ENCODE assay signal across 11 cellular contexts in genomic region chr1:94258873-94259331, GRCh38. TPM values are rescaled to one million over a fixed set of nuclear protein-coding genes. Genes with fewer than 3 reads are reported as not detected.
A peak's percentile ranks its signal among the peaks of the same experiment; 100 is the strongest.
DNase-seq lines count a peak whose midpoint lies in the region; ATAC-seq, FAIRE-seq and TF ChIP-seq lines count a peak whose summit lies in the region.
"Had no signal": no experiment of that assay in that cellular context is flagged by ENCODE, and none has a peak within 500 bp of the region (broad histone marks: within the 10 kb centered on the region; RNA-seq: fewer than 3 reads in every experiment).

No MANE protein-coding gene starts in this region.

- intact Hi-C loops in Right ventricle myocardium inferior (cut with DNase I) (no loop called here), cardiac septum (cut with DNase I) (no loop called here), left lung (cut with DNase I) (no loop called here)

- H3K36me3 ChIP-seq in bronchial epithelial cell (ENCODE audit: control insufficient read depth, insufficient read depth, low read length), result no peaks in the 10 kb centered on the region
- H3K36me3 ChIP-seq in left lung, result no peaks in the 10 kb centered on the region
- no peaks in the 10 kb centered on the region for H3K36me3 ChIP-seq in HAP-1 (replicated peaks)
- H3K36me3 ChIP-seq: BLaER1, ovary had no signal

- peak; percentile 73 for ATAC-seq in Right ventricle myocardium inferior
- peak; percentile 81 for ATAC-seq in left lung
- ATAC-seq in HG03135 (IDR thresholded peaks at IDR 0.05; ENCODE audit: unreplicated experiment), result no peak

- no peak overlapping the region for H3K4me3 ChIP-seq in bronchial epithelial cell (ENCODE audit: low read depth, low read length)
- H3K4me3 ChIP-seq in left lung, result no peak overlapping the region
- H3K4me3 ChIP-seq in HAP-1, result no peak overlapping the region
- H3K4me3 ChIP-seq: BLaER1, ovary had no signal

- DNase-seq in Right ventricle myocardium inferior (ENCODE audit: missing footprints) (no peak), cardiac septum (ENCODE audit: low spot score) (no peak), bronchial epithelial cell (ENCODE audit: low read depth) (peak; percentile 82), left lung (no peak), cerebellar nuclear complex (lab: John Stamatoyannopoulos, UW) (no peak), HAP-1 (ENCODE audit: low spot score in 2 of 2) (no peak)
- no peak for DNase-seq in activated CD4-positive, alpha-beta T cell treated with anti-CD3 and anti-CD28 coated beads, Interleukin-2, amount 50 U/mL, for 48 hours

- H3K27ac ChIP-seq in left lung, result peak overlapping the region in 1 of 2 donors; percentile 53
- H3K27ac ChIP-seq: BLaER1, ovary had no signal

- H3K27me3 ChIP-seq in bronchial epithelial cell (ENCODE audit: control insufficient read depth, insufficient read depth, low read length) (no peaks in the 10 kb centered on the region), left lung (no peaks in the 10 kb centered on the region), HAP-1 (ENCODE audit: low read depth) (peaks cover 17% of the 10 kb centered on the region)
- H3K27me3 ChIP-seq: BLaER1, ovary had no signal

- no peaks in the 10 kb centered on the region for H3K9me3 ChIP-seq in left lung
- no peaks in the 10 kb centered on the region for H3K9me3 ChIP-seq in HAP-1
- H3K9me3 ChIP-seq: BLaER1, ovary had no signal

- TF ChIP-seq CTCF in bronchial epithelial cell (IDR thresholded peaks at IDR 0.05; ENCODE audit: insufficient read depth, low read length, severe bottlenecking) (no peak), left lung (IDR thresholded peaks at IDR 0.05) (no peak)

- H3K4me1 ChIP-seq in left lung (no peaks in the 10 kb centered on the region), HAP-1 (no peaks in the 10 kb centered on the region)
- H3K4me1 ChIP-seq: BLaER1 had no signal

- in situ Hi-C loops in HAP-1 (cut with MboI; ENCODE audit: low sequenced_read_pairs), result no loop called here

- FAIRE-seq in bronchial epithelial cell (lab: Jason Lieb, UNC), result no peak

RNA-seq across cellular contexts. Expression of gene ARHGAP29, which starts 21.5 kb away (rescaled TPM):
- total RNA-seq in Right ventricle myocardium inferior (27.5 TPM), cardiac septum (25.5 TPM), bronchial epithelial cell (7.9 and 18.3 TPM in 2 replicates), left lung (10 to 100 TPM; 42.3 to 55.2 TPM)
- total RNA-seq: activated CD8-positive, alpha-beta memory T cell treated with anti-CD3 and anti-CD28 coated beads for 36 hours had no signal
